Comparison of ENCODE assay signal across 9 cellular contexts in genomic region chr7:64946772-64947171, GRCh38. TPM values are rescaled to one million over a fixed set of nuclear protein-coding genes. Genes with fewer than 3 reads are reported as not detected.
A peak's percentile ranks its signal among the peaks of the same experiment; 100 is the strongest.
DNase-seq lines count a peak whose midpoint lies in the region; ATAC-seq and TF ChIP-seq lines count a peak whose summit lies in the region.
"Had no signal": no experiment of that assay in that cellular context is flagged by ENCODE, and none has a peak within 500 bp of the region (broad histone marks: within the 10 kb centered on the region; RNA-seq: fewer than 3 reads in every experiment).

No MANE protein-coding gene starts in this region.

- no peak overlapping the region for H3K27ac ChIP-seq in prostate gland

- TF ChIP-seq POLR2A in prostate gland (IDR thresholded peaks at IDR 0.05) = no peak

- H3K36me3 Mint-ChIP-seq in activated T-cell treated with anti-CD3 and anti-CD28 coated beads, Interleukin-2, amount 50 U/mL, for 4 hours (ENCODE audit: insufficient read depth) = no peaks in the 10 kb centered on the region

- no peaks in the 10 kb centered on the region for H3K36me3 ChIP-seq in prostate gland

- no peaks in the 10 kb centered on the region for H3K27me3 ChIP-seq in prostate gland (replicated peaks; ENCODE audit: insufficient read depth)

- H3K27me3 Mint-ChIP-seq in activated T-cell treated with anti-CD3 and anti-CD28 coated beads, Interleukin-2, amount 50 U/mL, for 4 hours (ENCODE audit: low read depth) = peaks cover 64% of the 10 kb centered on the region

- H3K9me3 Mint-ChIP-seq in activated T-cell treated with anti-CD3 and anti-CD28 coated beads, Interleukin-2, amount 50 U/mL, for 4 hours = no peaks in the 10 kb centered on the region

- H3K4me1 Mint-ChIP-seq in activated T-cell treated with anti-CD3 and anti-CD28 coated beads, Interleukin-2, amount 50 U/mL, for 4 hours (ENCODE audit: low read depth) = peaks cover 3% of the 10 kb centered on the region

- H3K4me3 Mint-ChIP-seq in activated T-cell treated with anti-CD3 and anti-CD28 coated beads, Interleukin-2, amount 50 U/mL, for 4 hours = no peak overlapping the region

- peak; percentile 45 for DNase-seq in stimulated activated CD4-positive, alpha-beta T cell treated with anti-CD3 and anti-CD28 coated beads, Interleukin-15, amount 100 ng/mL, for 24 hours
- DNase-seq in stimulated activated CD4-positive, alpha-beta T cell treated with anti-CD3 and anti-CD28 coated beads, Interleukin-12 subunit alpha, Interleukin-12 subunit beta, amount 100 ng/mL, for 4 hours = no peak
- DNase-seq in activated T-cell treated with anti-CD3 and anti-CD28 coated beads, Interleukin-2, amount 50 U/mL, for 4 hours = no peak
- DNase-seq in left kidney (ENCODE audit: low read depth, low spot score) (peak; percentile 62), NCI-H510A treated with DMSO at 0.1 percent for 48 hours (lab: John Stamatoyannopoulos, UW) (no peak), DMS153 (lab: John Stamatoyannopoulos, UW) (no peak), 8988T (no peak), prostate gland (ENCODE audit: low spot score) (no peak)
- DNase-seq: SIG-M5 had no signal

- peak overlapping the region in 1 of 2 donors; percentile 34 for H3K4me3 ChIP-seq in prostate gland

- TF ChIP-seq CTCF in prostate gland (IDR thresholded peaks at IDR 0.05) = no peak

- 49% methylated on average over 5 of the region's 5 CpGs for WGBS in prostate gland

- intact Hi-C loops in prostate gland (cut with DNase I) = no loop called here

- no peaks in the 10 kb centered on the region for H3K9me3 ChIP-seq in prostate gland

- no peaks in the 10 kb centered on the region for H3K4me1 ChIP-seq in prostate gland (replicated peaks)

- ATAC-seq in activated T-cell treated with anti-CD3 and anti-CD28 coated beads, Interleukin-2, amount 50 U/mL, for 4 hours = peak; percentile 40 to 52

RNA-seq across cellular contexts. Expression of gene ZNF273, which starts 43.7 kb away (rescaled TPM):
- 1 to 10 TPM; 5.1 to 6.4 (median 6.2) TPM for total RNA-seq in activated T-cell treated with anti-CD3 and anti-CD28 coated beads, Interleukin-2, amount 50 U/mL, for 4 hours
- 10 to 100 TPM in 1 of 2 donors, 1 to 10 TPM in 1; 9.7 to 11.5 TPM for total RNA-seq in prostate gland

RNA-seq across cellular contexts. Expression of gene ZNF117, which starts 44.1 kb away (rescaled TPM):
- total RNA-seq in activated T-cell treated with anti-CD3 and anti-CD28 coated beads, Interleukin-2, amount 50 U/mL, for 4 hours = 1 to 10 TPM in 2 of 3 donors, under 1 TPM in 1; 0.82 to 1.8 (median 1.7) TPM
- 10 to 100 TPM in 1 of 2 donors, 1 to 10 TPM in 1; 6.1 to 26.8 TPM for total RNA-seq in prostate gland

RNA-seq across cellular contexts. Expression of gene ERV3-1, which starts 59.7 kb away (rescaled TPM):
- total RNA-seq in activated T-cell treated with anti-CD3 and anti-CD28 coated beads, Interleukin-2, amount 50 U/mL, for 4 hours = 1 to 10 TPM; 4.6 to 5.5 (median 4.8) TPM
- total RNA-seq in prostate gland = 10 to 100 TPM; 11.3 to 67.7 TPM

Comparison
In these comparisons a context has a peak if more than half of its experiments do, and no peak if none do; other contexts are left out.
1. DNase-seq: peak in stimulated activated CD4-positive, alpha-beta T cell treated with anti-CD3 and anti-CD28 coated beads, Interleukin-15, amount 100 ng/mL, for 24 hours (single experiment) and left kidney (single experiment); none in stimulated activated CD4-positive, alpha-beta T cell treated with anti-CD3 and anti-CD28 coated beads, Interleukin-12 subunit alpha, Interleukin-12 subunit beta, amount 100 ng/mL, for 4 hours (single experiment), activated T-cell treated with anti-CD3 and anti-CD28 coated beads, Interleukin-2, amount 50 U/mL, for 4 hours (single experiment), NCI-H510A treated with DMSO at 0.1 percent for 48 hours (single experiment), DMS153 (single experiment), 8988T (single experiment) and prostate gland (single experiment).